In genomic region chr16:3084969-3085670, GRCh38 we compare ENCODE assay signal across 16 cellular contexts. TPM values are rescaled to one million over a fixed set of nuclear protein-coding genes. Genes with fewer than 3 reads are reported as not detected.
"Had no signal": no experiment of that assay in that cellular context is flagged by ENCODE, and none has a peak within 500 bp of the region (broad histone marks: within the 10 kb centered on the region; RNA-seq: fewer than 3 reads in every experiment).

No MANE protein-coding gene starts in this region.

- H3K4me2 ChIP-seq: hepatocyte had no signal

- H3K4me3 Mint-ChIP-seq: central memory CD8-positive, alpha-beta T cell had no signal

- H3K4me1 ChIP-seq: body of pancreas, vagina had no signal

- H3K9me3 ChIP-seq: body of pancreas, thyroid gland, vagina had no signal

- ATAC-seq: activated naive CD4-positive, alpha-beta T cell treated with anti-CD3 and anti-CD28 coated beads, Interleukin-2, amount 50 U/mL, for 72 hours; body of pancreas; effector memory CD8-positive, alpha-beta T cell had no signal

- H3K79me2 ChIP-seq: hepatocyte had no signal

- H3K27me3 Mint-ChIP-seq: central memory CD8-positive, alpha-beta T cell; effector memory CD8-positive, alpha-beta T cell had no signal

- DNase-seq: activated CD4-positive, alpha-beta T cell treated with anti-CD3 and anti-CD28 coated beads, Interleukin-2, amount 50 U/mL, for 4 hours; amniotic stem cell; body of pancreas; cortex of kidney; effector memory CD8-positive, alpha-beta T cell; mesendoderm; T-helper 9 cell; thyroid gland; WERI-Rb-1 had no signal

- H3K9me3 Mint-ChIP-seq: central memory CD8-positive, alpha-beta T cell; effector memory CD8-positive, alpha-beta T cell had no signal

- H3K27ac ChIP-seq: body of pancreas, hepatocyte, thyroid gland, vagina, WERI-Rb-1 had no signal

- H2AFZ ChIP-seq: hepatocyte had no signal

- H3K4me3 ChIP-seq: body of pancreas, hepatocyte, thyroid gland, vagina had no signal

- H3K27me3 ChIP-seq: body of pancreas, hepatocyte, thyroid gland, vagina had no signal

- H3K36me3 ChIP-seq: thyroid gland, vagina, WERI-Rb-1 had no signal

RNA-seq across cellular contexts. Expression of gene ZSCAN10, which starts 14.0 kb away (rescaled TPM):
- total RNA-seq: body of pancreas, epithelial cell of proximal tubule, hepatocyte, kidney epithelial cell, liver, thyroid gland, vagina had no signal
- polyA plus RNA-seq: hepatocyte, liver had no signal

RNA-seq across cellular contexts. Expression of gene MMP25, which starts 38.8 kb away (rescaled TPM):
- total RNA-seq: hepatocyte had no signal
